ENCODE assay signal across 34 cellular contexts in the genomic region with DNA sequence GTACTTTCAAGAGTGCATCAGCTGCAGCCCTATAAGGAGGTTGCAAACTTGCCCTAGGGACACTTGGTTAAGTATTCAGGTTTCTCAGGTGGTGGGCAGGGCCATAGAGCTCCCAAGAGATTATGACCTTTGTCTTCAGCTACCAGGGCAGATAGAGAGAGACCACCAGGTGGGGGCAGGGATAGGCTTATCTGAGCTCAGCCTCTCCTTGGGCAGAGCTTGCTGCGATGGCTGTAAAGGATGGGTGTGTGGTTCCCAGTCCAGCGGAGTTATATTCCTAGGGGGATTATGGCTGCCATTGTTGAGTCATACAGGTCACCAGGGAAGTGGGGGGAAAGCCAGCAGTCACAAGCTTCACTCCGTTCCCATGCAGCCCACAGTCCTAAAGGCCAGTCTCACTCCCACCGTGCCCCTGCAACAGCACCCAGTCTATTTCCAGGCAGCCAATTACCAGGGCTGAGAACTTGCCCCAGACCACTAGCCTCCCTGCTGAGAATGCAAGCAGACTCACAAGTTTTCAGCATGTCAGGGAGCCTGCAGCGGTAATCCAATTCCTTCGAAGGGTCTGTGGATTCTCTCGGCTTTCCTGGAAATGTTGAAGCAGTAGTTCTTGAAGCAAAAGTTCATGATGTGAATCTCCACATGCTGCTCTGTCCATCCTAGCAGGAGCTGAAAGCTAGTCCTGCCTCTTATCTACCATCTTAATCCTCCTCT.
"Had no signal": no experiment of that assay in that cellular context is flagged by ENCODE, and none has a peak within 500 bp of the region (broad histone marks: within the 10 kb centered on the region; RNA-seq: fewer than 3 reads in every experiment).

No MANE protein-coding gene starts in this region.

- H3K4me1 ChIP-seq: body of pancreas, Peyer's patch, SJSA1 had no signal

- H3K4me3 ChIP-seq: body of pancreas, K562, Peyer's patch, SJSA1 had no signal

- H3K4me1 Mint-ChIP-seq: activated CD4-positive, alpha-beta T cell treated with anti-CD3 and anti-CD28 coated beads, Interleukin-2, amount 10 ng/mL, durations not matched to agents 24 days and 14 days; activated naive CD4-positive, alpha-beta T cell treated with anti-CD3 and anti-CD28 coated beads, Interleukin-2, amount 50 U/mL, for 24 hours; activated naive CD8-positive, alpha-beta T cell treated with anti-CD3 and anti-CD28 coated beads, Interleukin-2, amount 10 ng/mL, durations not matched to agents 7 days and 5 days had no signal

- H3K36me3 ChIP-seq: Peyer's patch, SJSA1, WERI-Rb-1 had no signal

- H3K36me3 Mint-ChIP-seq: activated naive CD4-positive, alpha-beta T cell treated with anti-CD3 and anti-CD28 coated beads, Interleukin-2, amount 50 U/mL, for 24 hours; activated naive CD8-positive, alpha-beta T cell treated with anti-CD3 and anti-CD28 coated beads, Interleukin-2, amount 10 ng/mL, durations not matched to agents 7 days and 5 days had no signal

- H3K4me3 Mint-ChIP-seq: activated CD4-positive, alpha-beta T cell treated with anti-CD3 and anti-CD28 coated beads, Interleukin-2, amount 10 ng/mL, durations not matched to agents 24 days and 14 days; activated CD8-positive, alpha-beta T cell treated with anti-CD3 and anti-CD28 coated beads for 36 hours; activated naive CD4-positive, alpha-beta T cell treated with anti-CD3 and anti-CD28 coated beads, Interleukin-2, amount 50 U/mL, for 24 hours; activated naive CD8-positive, alpha-beta T cell treated with anti-CD3 and anti-CD28 coated beads, Interleukin-2, amount 10 ng/mL, durations not matched to agents 7 days and 5 days had no signal

- H3K27ac Mint-ChIP-seq: activated CD4-positive, alpha-beta T cell treated with anti-CD3 and anti-CD28 coated beads, Interleukin-2, amount 10 ng/mL, durations not matched to agents 24 days and 14 days; activated CD8-positive, alpha-beta T cell treated with anti-CD3 and anti-CD28 coated beads for 36 hours; activated naive CD4-positive, alpha-beta T cell treated with anti-CD3 and anti-CD28 coated beads, Interleukin-2, amount 50 U/mL, for 24 hours; activated naive CD8-positive, alpha-beta T cell treated with anti-CD3 and anti-CD28 coated beads, Interleukin-2, amount 10 ng/mL, durations not matched to agents 7 days and 5 days; activated T-helper 2 cell treated with anti-CD3 and anti-CD28 coated beads, Interferon-gamma antibody, Interleukin-2, Interleukin-4, amounts not matched to agents 10 μg/mL and 5 μg/mL and 100 μg/mL, durations not matched to agents 14 hours and 24 hours and 36 hours had no signal

- H3K27ac ChIP-seq: body of pancreas, Peyer's patch, SJSA1, WERI-Rb-1 had no signal

- ATAC-seq: activated CD8-positive, alpha-beta T cell treated with anti-CD3 and anti-CD28 coated beads for 36 hours; body of pancreas; K562; PC-3; SK-N-SH treated with all-trans-retinoic acid at 6 μM for 48 hours had no signal

- H3K9me3 Mint-ChIP-seq: activated CD4-positive, alpha-beta T cell treated with anti-CD3 and anti-CD28 coated beads, Interleukin-2, amount 10 ng/mL, durations not matched to agents 24 days and 14 days; activated CD8-positive, alpha-beta T cell treated with anti-CD3 and anti-CD28 coated beads for 36 hours; activated naive CD4-positive, alpha-beta T cell treated with anti-CD3 and anti-CD28 coated beads, Interleukin-2, amount 50 U/mL, for 24 hours; activated naive CD8-positive, alpha-beta T cell treated with anti-CD3 and anti-CD28 coated beads, Interleukin-2, amount 10 ng/mL, durations not matched to agents 7 days and 5 days; activated T-helper 2 cell treated with anti-CD3 and anti-CD28 coated beads, Interferon-gamma antibody, Interleukin-2, Interleukin-4, amounts not matched to agents 10 μg/mL and 5 μg/mL and 100 μg/mL, durations not matched to agents 14 hours and 24 hours and 36 hours had no signal

- H3K9me3 ChIP-seq: body of pancreas, Peyer's patch, SJSA1 had no signal

- DNase-seq: activated CD4-positive, alpha-beta T cell treated with anti-CD3 and anti-CD28 coated beads, Interleukin-2, amount 10 ng/mL, durations not matched to agents 24 days and 14 days; activated CD4-positive, alpha-beta T cell treated with anti-CD3 and anti-CD28 coated beads, Interleukin-2, amount 50 U/mL, for 4 hours; activated CD8-positive, alpha-beta T cell treated with anti-CD3 and anti-CD28 coated beads for 36 hours; activated gamma-delta T cell; activated naive CD4-positive, alpha-beta T cell treated with Interleukin-2 at 50 U/mL for 16 hours; activated naive CD8-positive, alpha-beta T cell treated with anti-CD3 and anti-CD28 coated beads, Interleukin-2, amount 10 ng/mL, durations not matched to agents 7 days and 5 days; activated T-cell treated with anti-CD3 and anti-CD28 coated beads, Interleukin-2, amount 50 U/mL, for 1 hour; body of pancreas; caudate nucleus; cerebellar nuclear complex; Karpas-422; NCI-H1105; NCI-H1436; NCI-H1694; NCI-H1930; NCI-H2081 treated with DMSO at 0.1 percent for 48 hours; NCI-H226; NCI-H446 treated with DMSO at 0.1 percent for 48 hours; NCI-H524 treated with DMSO at 0.1 percent for 48 hours; NCI-H748 treated with DMSO at 0.1 percent for 48 hours; NK-92 treated with Interleukin-12 subunit alpha and Interleukin-12 subunit beta, amount 100 ng/mL, for 24 hours; PC-3; Peyer's patch; RPMI8226; SHP77 treated with DMSO at 0.1 percent for 48 hours; SW 1271; T-helper 1 cell; T1000; WERI-Rb-1 had no signal
